25 cellular contexts compared by ENCODE assay signal in genomic region chr20:23018432-23018831, GRCh38. TPM values are rescaled to one million over a fixed set of nuclear protein-coding genes. Genes with fewer than 3 reads are reported as not detected.
"Had no signal": no experiment of that assay in that cellular context is flagged by ENCODE, and none has a peak within 500 bp of the region (broad histone marks: within the 10 kb centered on the region; RNA-seq: fewer than 3 reads in every experiment).

No MANE protein-coding gene starts in this region.

- H3K4me2 ChIP-seq: neural progenitor cell had no signal

- H3K36me3 ChIP-seq: gastrocnemius medialis, heart right ventricle, left ventricle myocardium inferior, neural progenitor cell, ovary, stomach had no signal

- H3K9me3 ChIP-seq: gastrocnemius medialis, left ventricle myocardium inferior, ovary, stomach had no signal

- H3K27ac ChIP-seq: gastrocnemius medialis, heart right ventricle, left ventricle myocardium inferior, neural progenitor cell, ovary, stomach had no signal

- ATAC-seq: heart right ventricle, right cardiac atrium had no signal

- H2AFZ ChIP-seq: neural progenitor cell had no signal

- H3K4me3 ChIP-seq: dorsolateral prefrontal cortex, gastrocnemius medialis, heart right ventricle, left ventricle myocardium inferior, lung, neural progenitor cell, ovary, stomach had no signal

- DNase-seq: cortex of kidney; effector CD8-positive, alpha-beta T cell; gastrocnemius medialis; heart right ventricle; immature natural killer cell; left ventricle myocardium inferior; mesenchymal stem cell; midbrain; ovary; right cardiac atrium; small intestine; stimulated activated CD4-positive, alpha-beta T cell treated with anti-CD3 and anti-CD28 coated beads, Interleukin-12 subunit alpha, Interleukin-12 subunit beta, amount 100 ng/mL, for 4 hours; stimulated activated naive CD4-positive, alpha-beta T cell; stomach; trophoblast cell had no signal

- H3K9ac ChIP-seq: neural progenitor cell had no signal

- H3K27me3 ChIP-seq: dorsolateral prefrontal cortex, gastrocnemius medialis, heart right ventricle, neural progenitor cell, ovary, stomach had no signal

- FAIRE-seq: keratinocyte, small intestine had no signal

RNA-seq across cellular contexts. Expression of gene SSTR4, which starts 16.7 kb away (rescaled TPM):
- total RNA-seq: fibroblast of villous mesenchyme; gastrocnemius medialis; heart right ventricle; left ventricle myocardium inferior; lung; natural killer cell treated with Interleukin-12 subunit alpha and Interleukin-12 subunit beta and Interleukin-15 and Interleukin-18, amount 100 ng/mL, for 72 hours; posterior vena cava; right cardiac atrium; stomach; urinary bladder had no signal
- polyA plus RNA-seq: esophagus, heart right ventricle, immature natural killer cell, keratinocyte, ovary, right cardiac atrium, stomach, thymus had no signal
